ENCODE assay signal across 9 cellular contexts in genomic region chr9:85723220-85723619, GRCh38. TPM values are rescaled to one million over a fixed set of nuclear protein-coding genes. Genes with fewer than 3 reads are reported as not detected.
DNase-seq lines count a peak whose midpoint lies in the region; ATAC-seq, FAIRE-seq and TF ChIP-seq lines count a peak whose summit lies in the region.
"Had no signal": no experiment of that assay in that cellular context is flagged by ENCODE, and none has a peak within 500 bp of the region (broad histone marks: within the 10 kb centered on the region; RNA-seq: fewer than 3 reads in every experiment).

No MANE protein-coding gene starts in this region.

- no peak for ATAC-seq in pancreas

- H3K4me2 ChIP-seq in hepatocyte: no peak overlapping the region
- no peak overlapping the region for H3K4me2 ChIP-seq in OCI-LY7 (ENCODE audit: low read length)

- H2AFZ ChIP-seq in hepatocyte (no peak overlapping the region), OCI-LY7 (ENCODE audit: low read length) (no peak overlapping the region)

- H3K4me3 Mint-ChIP-seq in activated T-helper 1 cell treated with anti-CD3 and anti-CD28 coated beads, Interleukin-12 subunit alpha, Interleukin-12 subunit beta, Interleukin-2, Interleukin-4 antibody, amounts not matched to agents 30 ng/mL and 10 ng/mL and 1 ng/mL, durations not matched to agents 14 hours and 24 hours and 36 hours: peak overlapping the region; percentile 8

- 63% methylated on average over 7 of the region's 7 CpGs for WGBS in hepatocyte (ENCODE audit: low lambda C conversion rate, missing lambda C conversion rate)
- 83 to 86% methylated on average over 7 of the region's 7 CpGs for WGBS in pancreas, 2 donors

- peaks cover 17% of the 10 kb centered on the region for H3K79me2 ChIP-seq in hepatocyte
- H3K79me2 ChIP-seq in OCI-LY7 (ENCODE audit: insufficient read depth, low read depth, low read length): peaks cover 21% of the 10 kb centered on the region; the same call in 1 of the 2 replicates

- POLR2A ChIA-PET in OCI-LY7 (lab: Charles Lee): no interaction called here

- no peaks in the 10 kb centered on the region for H3K4me1 ChIP-seq in hepatocyte (ENCODE audit: insufficient read depth)
- H3K4me1 ChIP-seq in pancreas: peaks cover 0 to 5% (median 0%) of the 10 kb centered on the region in 3 donors
- H3K4me1 ChIP-seq in OCI-LY7 (ENCODE audit: insufficient read depth, low read length, poor library complexity, severe bottlenecking): no peaks in the 10 kb centered on the region

- H3K4me1 Mint-ChIP-seq in activated T-helper 1 cell treated with anti-CD3 and anti-CD28 coated beads, Interleukin-12 subunit alpha, Interleukin-12 subunit beta, Interleukin-2, Interleukin-4 antibody, amounts not matched to agents 30 ng/mL and 10 ng/mL and 1 ng/mL, durations not matched to agents 14 hours and 24 hours and 36 hours (ENCODE audit: low read depth): peaks cover 44% of the 10 kb centered on the region

- CTCF ChIA-PET in OCI-LY7 (lab: Charles Lee; ENCODE audit: unreplicated experiment): no interaction called here

- H3K9me3 ChIP-seq in hepatocyte (ENCODE audit: low read depth) (no peaks in the 10 kb centered on the region), pancreas (no peaks in the 10 kb centered on the region), OCI-LY7 (ENCODE audit: low read length) (no peaks in the 10 kb centered on the region)

- H3K9me2 ChIP-seq in hepatocyte (replicated peaks; ENCODE audit: insufficient read depth): no peaks in the 10 kb centered on the region
- no peaks in the 10 kb centered on the region for H3K9me2 ChIP-seq in OCI-LY7 (ENCODE audit: insufficient read depth, low read length)

- H3K27me3 ChIP-seq in hepatocyte (no peaks in the 10 kb centered on the region), pancreas (no peaks in the 10 kb centered on the region)

- intact Hi-C loops in activated T-helper 1 cell treated with anti-CD3 and anti-CD28 coated beads, Interleukin-12 subunit alpha, Interleukin-12 subunit beta, Interleukin-2, Interleukin-4 antibody, amounts not matched to agents 30 ng/mL and 10 ng/mL and 1 ng/mL, durations not matched to agents 14 hours and 24 hours and 36 hours (cut with micrococcal nuclease): no loop called here
- intact Hi-C loops in pancreas (cut with DNase I): no loop called here
- intact Hi-C loops in OCI-LY7 (cut with micrococcal nuclease; ENCODE audit: unreplicated experiment): no loop called here

- H3K36me3 ChIP-seq in hepatocyte (replicated peaks; ENCODE audit: insufficient read depth, low read depth): no peaks in the 10 kb centered on the region
- no peaks in the 10 kb centered on the region for H3K36me3 ChIP-seq in pancreas
- peaks cover 12% of the 10 kb centered on the region for H3K36me3 ChIP-seq in OCI-LY7 (ENCODE audit: insufficient read depth, low read length)

- H3K9me3 Mint-ChIP-seq in activated T-helper 1 cell treated with anti-CD3 and anti-CD28 coated beads, Interleukin-12 subunit alpha, Interleukin-12 subunit beta, Interleukin-2, Interleukin-4 antibody, amounts not matched to agents 30 ng/mL and 10 ng/mL and 1 ng/mL, durations not matched to agents 14 hours and 24 hours and 36 hours: peaks cover 8% of the 10 kb centered on the region

- TF ChIP-seq CTCF in hepatocyte (IDR thresholded peaks at IDR 0.05; ENCODE audit: poor library complexity) (no peak), pancreas (IDR thresholded peaks at IDR 0.05) (no peak), OCI-LY7 (conservative IDR thresholded peaks at IDR 0.05; ENCODE audit: low read length) (no peak)

- peak; percentile 64 for DNase-seq in activated CD8-positive, alpha-beta memory T cell treated with anti-CD3 and anti-CD28 coated beads for 24 hours
- no peak for DNase-seq in activated CD8-positive, alpha-beta memory T cell treated with anti-CD3 and anti-CD28 coated beads, Interleukin-2, amount 50 U/mL, for 48 hours
- DNase-seq in activated T-helper 1 cell treated with anti-CD3 and anti-CD28 coated beads, Interleukin-12 subunit alpha, Interleukin-12 subunit beta, Interleukin-2, Interleukin-4 antibody, amounts not matched to agents 30 ng/mL and 10 ng/mL and 1 ng/mL, durations not matched to agents 14 hours and 24 hours and 36 hours (ENCODE audit: low spot score): peak; percentile 48
- DNase-seq in hepatocyte (ENCODE audit: low spot score) (peak; percentile 45), pancreas (no peak), OCI-LY7 (ENCODE audit: low spot score) (no peak), HuH-7.5 (ENCODE audit: low spot score) (no peak)
- peak; percentile 21 for DNase-seq in stimulated activated CD8-positive, alpha-beta memory T cell treated with anti-CD3 and anti-CD28 coated beads, Interleukin-7, amount 100 ng/mL, for 24 hours (ENCODE audit: low read depth)
- DNase-seq: NCI-H1417 treated with DMSO at 0.1 percent for 48 hours had no signal

- peaks cover 29% of the 10 kb centered on the region for H3K36me3 Mint-ChIP-seq in activated T-helper 1 cell treated with anti-CD3 and anti-CD28 coated beads, Interleukin-12 subunit alpha, Interleukin-12 subunit beta, Interleukin-2, Interleukin-4 antibody, amounts not matched to agents 30 ng/mL and 10 ng/mL and 1 ng/mL, durations not matched to agents 14 hours and 24 hours and 36 hours (ENCODE audit: low read depth)

- no peak overlapping the region for H3K27ac Mint-ChIP-seq in activated T-helper 1 cell treated with anti-CD3 and anti-CD28 coated beads, Interleukin-12 subunit alpha, Interleukin-12 subunit beta, Interleukin-2, Interleukin-4 antibody, amounts not matched to agents 30 ng/mL and 10 ng/mL and 1 ng/mL, durations not matched to agents 14 hours and 24 hours and 36 hours

- H4K20me1 ChIP-seq in hepatocyte (ENCODE audit: insufficient read depth, poor library complexity, severe bottlenecking): no peaks in the 10 kb centered on the region
- peaks cover under 1% of the 10 kb centered on the region; the same call in 1 of the 2 replicates for H4K20me1 ChIP-seq in OCI-LY7 (ENCODE audit: insufficient read depth, low read length)

- H3K27ac ChIP-seq in hepatocyte (no peak overlapping the region), pancreas (no peak overlapping the region), OCI-LY7 (ENCODE audit: low read depth, low read length, poor library complexity, severe bottlenecking) (no peak overlapping the region)

- no TSS peak for BruUV-seq in OCI-LY7 (replicated peaks; lab: Mats Ljungman, UMichigan)

- FAIRE-seq in pancreas (lab: Jason Lieb, UNC): no peak

- H3K27me3 Mint-ChIP-seq in activated T-helper 1 cell treated with anti-CD3 and anti-CD28 coated beads, Interleukin-12 subunit alpha, Interleukin-12 subunit beta, Interleukin-2, Interleukin-4 antibody, amounts not matched to agents 30 ng/mL and 10 ng/mL and 1 ng/mL, durations not matched to agents 14 hours and 24 hours and 36 hours (ENCODE audit: insufficient read depth): no peaks in the 10 kb centered on the region

- no peak overlapping the region for H3K4me3 ChIP-seq in hepatocyte
- no peak overlapping the region for H3K4me3 ChIP-seq in pancreas
- H3K4me3 ChIP-seq in OCI-LY7 (ENCODE audit: low read depth, low read length, poor library complexity, severe bottlenecking): no peak overlapping the region

RNA-seq across cellular contexts. Expression of gene AGTPBP1, which starts 18.5 kb away (rescaled TPM):
- total RNA-seq in activated T-helper 1 cell treated with anti-CD3 and anti-CD28 coated beads, Interleukin-12 subunit alpha, Interleukin-12 subunit beta, Interleukin-2, Interleukin-4 antibody, amounts not matched to agents 30 ng/mL and 10 ng/mL and 1 ng/mL, durations not matched to agents 14 hours and 24 hours and 36 hours: 23.5 and 26.2 TPM in 2 replicates
- total RNA-seq in hepatocyte (16.8 and 18.3 TPM in 2 replicates), pancreas (10 to 100 TPM in 3 of 6 donors, 1 to 10 TPM in 3; 7.3 to 12.7 (median 9.7) TPM), OCI-LY7 (2022) (37.2 and 45.8 TPM in 2 replicates)
- polyA plus RNA-seq in hepatocyte (7.6 and 9.0 TPM in 2 replicates), pancreas (1 to 10 TPM; 3.8 to 9.6 TPM)
- 24.2 and 31.0 TPM in 2 replicates for total RNA-seq in OCI-LY7 (2014; rRNA removed; shearing (Covaris generic))

Comparison
In these comparisons a context has a peak if more than half of its experiments do, and no peak if none do; other contexts are left out.
1. DNase-seq: peak in activated CD8-positive, alpha-beta memory T cell treated with anti-CD3 and anti-CD28 coated beads for 24 hours (single experiment), activated T-helper 1 cell treated with anti-CD3 and anti-CD28 coated beads, Interleukin-12 subunit alpha, Interleukin-12 subunit beta, Interleukin-2, Interleukin-4 antibody, amounts not matched to agents 30 ng/mL and 10 ng/mL and 1 ng/mL, durations not matched to agents 14 hours and 24 hours and 36 hours (single experiment), hepatocyte (single experiment) and stimulated activated CD8-positive, alpha-beta memory T cell treated with anti-CD3 and anti-CD28 coated beads, Interleukin-7, amount 100 ng/mL, for 24 hours (single experiment); none in activated CD8-positive, alpha-beta memory T cell treated with anti-CD3 and anti-CD28 coated beads, Interleukin-2, amount 50 U/mL, for 48 hours (single experiment), pancreas (0 of 6), OCI-LY7 (single experiment) and HuH-7.5 (single experiment).